16 cellular contexts compared by ENCODE assay signal in genomic region chr16:72945611-72946010, GRCh38.
DNase-seq lines count a peak whose midpoint lies in the region; ATAC-seq and TF ChIP-seq lines count a peak whose summit lies in the region.
"Had no signal": no experiment of that assay in that cellular context is flagged by ENCODE, and none has a peak within 500 bp of the region (broad histone marks: within the 10 kb centered on the region; RNA-seq: fewer than 3 reads in every experiment).

No MANE protein-coding gene starts in this region.

- H3K27me3 ChIP-seq in ascending aorta (no peaks in the 10 kb centered on the region), tibial artery (no peaks in the 10 kb centered on the region), MG63 (no peaks in the 10 kb centered on the region)
- H3K27me3 ChIP-seq: BE2C had no signal

- no peaks in the 10 kb centered on the region for H3K9me3 ChIP-seq in ascending aorta
- H3K9me3 ChIP-seq in tibial artery, result no peaks in the 10 kb centered on the region
- H3K9me3 ChIP-seq in MG63, result no peaks in the 10 kb centered on the region
- H3K9me3 ChIP-seq: A549, BE2C had no signal

- H3K4me1 ChIP-seq in ascending aorta (peaks cover 3 to 20% of the 10 kb centered on the region in 2 donors), tibial artery (peaks cover 0 to 95% (median 32%) of the 10 kb centered on the region in 4 donors)

- H3K36me3 ChIP-seq in ascending aorta (peaks cover 12 to 22% of the 10 kb centered on the region in 2 donors), tibial artery (peaks cover 8 to 19% (median 15%) of the 10 kb centered on the region in 3 donors), MG63 (no peaks in the 10 kb centered on the region)

- H3K27ac ChIP-seq in ascending aorta, result peak overlapping the region; percentile 60 to 81
- H3K27ac ChIP-seq in coronary artery, result peak overlapping the region; percentile 88 to 94
- H3K27ac ChIP-seq in tibial artery, result peak overlapping the region; percentile 84 to 87
- H3K27ac ChIP-seq: A549, HL-60 had no signal

- TF ChIP-seq CTCF in ascending aorta (IDR thresholded peaks at IDR 0.05) (no peak), coronary artery (IDR thresholded peaks at IDR 0.05) (no peak), tibial artery (IDR thresholded peaks at IDR 0.05) (no peak)

- intact Hi-C loops in ascending aorta (cut with DNase I) (loop anchor here (10.0 kb wide), 1 partner anchor 281 kb away; no protein-coding TSS in a partner anchor), posterior vena cava (cut with DNase I) (no loop called here), tibial artery (cut with DNase I; ENCODE audit: low total_unique reads) (loop anchor here (5.0 to 10.0 kb wide), 2 partner anchors 42 to 109 kb away; no protein-coding TSS in a partner anchor)

- no peak for DNase-seq in ascending aorta (ENCODE audit: low spot score in 2 of 2)
- no peak for DNase-seq in coronary artery (ENCODE audit: low spot score)
- peak; percentile 51 for DNase-seq in posterior vena cava (ENCODE audit: low spot score)
- peak in 1 of 2 donors; percentile 61 for DNase-seq in tibial artery
- DNase-seq in MG63, result no peak
- no peak for DNase-seq in islet precursor cell
- DNase-seq: BE2C; CD8-positive, alpha-beta T cell; COR-L47; DND-41; GDM1; HCEC 1CT; HFFc6 had no signal

- H3K4me3 ChIP-seq in ascending aorta, result no peak overlapping the region
- H3K4me3 ChIP-seq in coronary artery, result no peak overlapping the region
- H3K4me3 ChIP-seq in tibial artery, result no peak overlapping the region
- no peak overlapping the region for H3K4me3 ChIP-seq in MG63
- H3K4me3 ChIP-seq: A549 had no signal

- ATAC-seq in GM21367 (IDR thresholded peaks at IDR 0.05; ENCODE audit: unreplicated experiment), result no peak
- ATAC-seq: A549; CD8-positive, alpha-beta T cell had no signal

Comparison
In these comparisons a context has a peak if more than half of its experiments do, and no peak if none do; other contexts are left out.
1. intact Hi-C loops: an anchor here in ascending aorta (10.0 kb wide) and tibial artery (5.0 to 10.0 kb wide); none called in posterior vena cava.